Comparison of ENCODE assay signal across 20 cellular contexts in the genomic region with DNA sequence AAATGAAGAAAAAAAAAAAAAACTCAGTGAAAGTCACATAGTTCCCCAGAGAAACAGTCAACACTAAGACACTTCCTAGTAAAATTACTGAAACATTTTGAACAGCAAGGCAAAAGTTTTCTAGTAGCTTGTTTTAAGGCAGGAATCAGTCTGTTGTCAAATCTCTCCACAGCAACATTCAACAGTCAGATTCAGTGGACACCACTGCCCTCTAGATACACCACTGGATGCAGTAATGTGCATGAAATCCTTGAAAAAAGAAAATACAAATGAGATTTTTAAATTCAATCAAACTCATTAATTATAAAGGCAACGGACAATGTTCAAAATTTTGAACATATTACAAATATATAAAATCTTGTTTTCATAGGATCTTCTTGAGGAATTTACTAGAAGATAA. TPM values are rescaled to one million over a fixed set of nuclear protein-coding genes. Genes with fewer than 3 reads are reported as not detected.
DNase-seq lines count a peak whose midpoint lies in the region; ATAC-seq and TF ChIP-seq lines count a peak whose summit lies in the region.
"Had no signal": no experiment of that assay in that cellular context is flagged by ENCODE, and none has a peak within 500 bp of the region (broad histone marks: within the 10 kb centered on the region; RNA-seq: fewer than 3 reads in every experiment).

No MANE protein-coding gene starts in this region.

- H3F3A ChIP-seq in Loucy (ENCODE audit: low read depth), result no peaks in the 10 kb centered on the region

- no peak overlapping the region for H3K27ac Mint-ChIP-seq in endothelial cell (ENCODE audit: unreplicated experiment)
- H3K27ac Mint-ChIP-seq: CD8-positive, alpha-beta T cell; IgD-negative memory B cell had no signal

- no peaks in the 10 kb centered on the region for H3K9me3 Mint-ChIP-seq in endothelial cell (ENCODE audit: unreplicated experiment)
- H3K9me3 Mint-ChIP-seq: CD8-positive, alpha-beta T cell had no signal

- H3K27ac ChIP-seq in brain microvascular endothelial cell, result no peak overlapping the region
- no peak overlapping the region for H3K27ac ChIP-seq in hepatocyte
- H3K27ac ChIP-seq in right lobe of liver, result no peak overlapping the region
- H3K27ac ChIP-seq: BLaER1 treated with 17β-estradiol and CSF1 and Interleukin-3, amounts not matched to agents 10 nM and 100 nM had no signal

- H3K79me2 ChIP-seq in Loucy (ENCODE audit: insufficient read depth, low read length), result no peaks in the 10 kb centered on the region
- no peaks in the 10 kb centered on the region for H3K79me2 ChIP-seq in hepatocyte

- H3K9me2 ChIP-seq in Loucy (replicated peaks; ENCODE audit: low read depth, low read length), result no peaks in the 10 kb centered on the region
- no peaks in the 10 kb centered on the region for H3K9me2 ChIP-seq in hepatocyte (replicated peaks; ENCODE audit: insufficient read depth)

- H3K4me3 ChIP-seq in Loucy (ENCODE audit: low read length, poor library complexity, severe bottlenecking), result no peak overlapping the region
- H3K4me3 ChIP-seq in brain microvascular endothelial cell (ENCODE audit: low read depth, low read length), result no peak overlapping the region
- no peak overlapping the region for H3K4me3 ChIP-seq in hepatocyte
- H3K4me3 ChIP-seq in right lobe of liver, result no peak overlapping the region
- H3K4me3 ChIP-seq: BLaER1 treated with 17β-estradiol and CSF1 and Interleukin-3, amounts not matched to agents 10 nM and 100 nM had no signal

- TF ChIP-seq POLR2A in right lobe of liver (IDR thresholded peaks at IDR 0.05), result no peak

- H4K20me1 ChIP-seq in Loucy (ENCODE audit: insufficient read depth, low read length, poor library complexity, severe bottlenecking) (no peaks in the 10 kb centered on the region), hepatocyte (ENCODE audit: insufficient read depth, poor library complexity, severe bottlenecking) (no peaks in the 10 kb centered on the region)
- H4K20me1 ChIP-seq: BLaER1 treated with 17β-estradiol and CSF1 and Interleukin-3, amounts not matched to agents 10 nM and 100 nM had no signal

- H3K4me1 Mint-ChIP-seq in endothelial cell (ENCODE audit: unreplicated experiment), result no peaks in the 10 kb centered on the region

- in situ Hi-C loops in brain microvascular endothelial cell (cut with HindIII; ENCODE audit: low pct_ligation_motif_present, low sequenced_read_pairs), result no loop called here

- H3K4me1 ChIP-seq in Loucy (ENCODE audit: insufficient read depth, low read length, poor library complexity, severe bottlenecking) (no peaks in the 10 kb centered on the region), hepatocyte (ENCODE audit: insufficient read depth) (no peaks in the 10 kb centered on the region), right lobe of liver (peaks cover 0 to 10% (median 0%) of the 10 kb centered on the region in 4 donors)
- H3K4me1 ChIP-seq: BLaER1 treated with 17β-estradiol and CSF1 and Interleukin-3, amounts not matched to agents 10 nM and 100 nM had no signal

- H3K27me3 Mint-ChIP-seq in endothelial cell (ENCODE audit: unreplicated experiment), result no peaks in the 10 kb centered on the region

- H3K9me3 ChIP-seq in Loucy (ENCODE audit: insufficient read depth, low read depth, low read length), result no peaks in the 10 kb centered on the region
- H3K9me3 ChIP-seq in hepatocyte (ENCODE audit: low read depth), result no peaks in the 10 kb centered on the region
- no peaks in the 10 kb centered on the region for H3K9me3 ChIP-seq in right lobe of liver

- H2AFZ ChIP-seq in Loucy (ENCODE audit: low read length) (no peak overlapping the region), hepatocyte (no peak overlapping the region)

- H3K36me3 ChIP-seq in Loucy (ENCODE audit: insufficient read depth, low read length) (no peaks in the 10 kb centered on the region), brain microvascular endothelial cell (replicated peaks) (no peaks in the 10 kb centered on the region), hepatocyte (replicated peaks; ENCODE audit: insufficient read depth, low read depth) (no peaks in the 10 kb centered on the region), right lobe of liver (no peaks in the 10 kb centered on the region)
- H3K36me3 ChIP-seq: BLaER1 treated with 17β-estradiol and CSF1 and Interleukin-3, amounts not matched to agents 10 nM and 100 nM had no signal

- no peak for DNase-seq in brain microvascular endothelial cell
- no peak for DNase-seq in hepatocyte (ENCODE audit: low spot score)
- no peak for DNase-seq in right lobe of liver
- no peak for DNase-seq in hippocampal formation (lab: John Stamatoyannopoulos, UW)
- no peak for DNase-seq in HK-2 (ENCODE audit: unreplicated experiment)
- no peak for DNase-seq in endothelial cell (ENCODE audit: low spot score)
- no peak for DNase-seq in activated naive CD4-positive, alpha-beta T cell (lab: John Stamatoyannopoulos, UW)
- DNase-seq: CD8-positive, alpha-beta T cell; GOT3; HCEC 1CT; MV-4-11; NCI-H1105 treated with DMSO at 0.1 percent for 48 hours; NCI-H2029 treated with DMSO at 0.1 percent for 48 hours; NCI-H226; NCI-H510A treated with DMSO at 0.1 percent for 48 hours; NCI-H748 treated with DMSO at 0.1 percent for 48 hours had no signal

- peak; percentile 46 to 66 (median 66) for ATAC-seq in right lobe of liver
- ATAC-seq: CD8-positive, alpha-beta T cell; Right ventricle myocardium inferior had no signal

- H3K4me3 Mint-ChIP-seq in endothelial cell (ENCODE audit: unreplicated experiment), result no peak overlapping the region
- H3K4me3 Mint-ChIP-seq: CD8-positive, alpha-beta T cell; IgD-negative memory B cell had no signal

- WGBS in hepatocyte (ENCODE audit: low lambda C conversion rate, missing lambda C conversion rate), result 77% methylated on average over 1 of the region's 1 CpG
- WGBS in right lobe of liver (ENCODE audit: insufficient coverage, low coverage, low lambda C conversion rate, missing lambda C conversion rate), result 58% methylated on average over 1 of the region's 1 CpG

- no peak overlapping the region for H3K9ac ChIP-seq in Loucy (ENCODE audit: low read depth, low read length, poor library complexity, severe bottlenecking)
- H3K9ac ChIP-seq: BLaER1 treated with 17β-estradiol and CSF1 and Interleukin-3, amounts not matched to agents 10 nM and 100 nM had no signal

- no peaks in the 10 kb centered on the region for H3K27me3 ChIP-seq in Loucy (ENCODE audit: insufficient read depth, low read length, poor library complexity, severe bottlenecking)
- no peaks in the 10 kb centered on the region for H3K27me3 ChIP-seq in brain microvascular endothelial cell (replicated peaks)
- no peaks in the 10 kb centered on the region for H3K27me3 ChIP-seq in hepatocyte
- no peaks in the 10 kb centered on the region for H3K27me3 ChIP-seq in right lobe of liver
- H3K27me3 ChIP-seq: BLaER1 treated with 17β-estradiol and CSF1 and Interleukin-3, amounts not matched to agents 10 nM and 100 nM had no signal

- intact Hi-C loops in right lobe of liver (cut with DNase I), result no loop called here

- H3K4me2 ChIP-seq in Loucy (ENCODE audit: low read depth, low read length, poor library complexity, severe bottlenecking) (no peak overlapping the region), hepatocyte (no peak overlapping the region)
- H3K4me2 ChIP-seq: BLaER1 treated with 17β-estradiol and CSF1 and Interleukin-3, amounts not matched to agents 10 nM and 100 nM had no signal

- no peaks in the 10 kb centered on the region for H3K36me3 Mint-ChIP-seq in endothelial cell (ENCODE audit: low read depth, unreplicated experiment)
- H3K36me3 Mint-ChIP-seq: CD8-positive, alpha-beta T cell; IgD-negative memory B cell had no signal

- TF ChIP-seq CTCF in Loucy (conservative IDR thresholded peaks at IDR 0.05; ENCODE audit: low read length) (peak; percentile 37), brain microvascular endothelial cell (IDR thresholded peaks at IDR 0.05; ENCODE audit: low read depth, low read length, missing control alignments) (peak; percentile 17), hepatocyte (IDR thresholded peaks at IDR 0.05; ENCODE audit: poor library complexity) (peak; percentile 8), right lobe of liver (IDR thresholded peaks at IDR 0.05) (peak; percentile 20 to 35 (median 33)), endothelial cell (IDR thresholded peaks at IDR 0.05; ENCODE audit: unreplicated experiment) (no peak)

RNA-seq across cellular contexts. Expression of gene GRB14, which starts 46.4 kb away (rescaled TPM):
- total RNA-seq in hepatocyte, result 3.6 and 4.2 TPM in 2 replicates
- polyA plus RNA-seq in hepatocyte, result 4.5 and 6.4 TPM in 2 replicates
- total RNA-seq in right lobe of liver, result 10 to 100 TPM; 23.8 to 50.5 (median 36.2) TPM
- total RNA-seq in endothelial cell (ENCODE audit: unreplicated experiment), result 5.8 TPM
- total RNA-seq: CD8-positive, alpha-beta T cell had no signal
- polyA plus RNA-seq: IgD-negative memory B cell had no signal
